ENCODE assay signal across 1 cellular context in the genomic region with DNA sequence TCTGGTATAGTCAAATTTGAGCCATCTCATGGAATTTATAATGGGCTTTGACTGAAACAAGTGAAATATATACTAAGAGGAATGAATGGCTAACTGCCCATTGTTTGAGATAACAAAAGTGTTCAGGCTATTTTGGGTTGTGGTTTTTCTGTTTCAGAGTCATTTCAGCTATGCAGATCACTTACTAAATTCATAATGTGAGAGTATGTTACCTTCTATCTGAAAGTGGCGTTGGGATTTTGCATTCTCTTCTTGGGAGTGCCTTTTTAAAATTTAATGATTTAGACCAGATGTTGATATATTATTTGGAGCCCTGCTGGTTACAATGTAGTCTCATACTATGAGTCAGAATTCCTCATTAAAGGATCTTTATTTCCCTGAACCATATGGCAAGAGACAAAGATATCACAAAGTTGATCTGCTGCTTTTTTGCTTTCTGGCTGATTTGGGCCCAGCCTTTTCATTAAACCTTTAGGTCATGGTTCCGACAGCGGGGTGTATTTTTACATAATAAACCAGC.
TF ChIP-seq lines count a peak whose summit lies in the region.

No MANE protein-coding gene starts in this region.

TF ChIP-seq in HCT116, 20 proteins besides CTCF, POLR2A, EP300 and RAD21 (continued from another document):
- TF ChIP-seq REST (IDR thresholded peaks at IDR 0.05; ENCODE audit: low read depth): no peak
- TF ChIP-seq EZH2phosphoT487 (IDR thresholded peaks at IDR 0.05; ENCODE audit: borderline replicate concordance): no peak
- no peak for TF ChIP-seq SIN3A (IDR thresholded peaks at IDR 0.05; ENCODE audit: low read depth)
- TF ChIP-seq ATF3 (IDR thresholded peaks at IDR 0.05): no peak
- no peak for TF ChIP-seq CEBPB (IDR thresholded peaks at IDR 0.05; ENCODE audit: low read depth)
- no peak for TF ChIP-seq ELF1 (IDR thresholded peaks at IDR 0.05; ENCODE audit: borderline replicate concordance, low read depth)
- no peak for TF ChIP-seq EZH2 (IDR thresholded peaks at IDR 0.05)
- no peak for TF ChIP-seq TCF7L2 (IDR thresholded peaks at IDR 0.05; ENCODE audit: borderline replicate concordance, extremely low read depth, insufficient read depth, insufficient read length)
- TF ChIP-seq SRF (IDR thresholded peaks at IDR 0.05; ENCODE audit: low read depth): no peak
- TF ChIP-seq EGR1 (IDR thresholded peaks at IDR 0.05; ENCODE audit: low read depth): no peak
- TF ChIP-seq ZFX (IDR thresholded peaks at IDR 0.05): no peak
- TF ChIP-seq MAX (IDR thresholded peaks at IDR 0.05): no peak
- no peak for TF ChIP-seq CBX3 (IDR thresholded peaks at IDR 0.05; ENCODE audit: low read depth)
